ENCODE assay signal across 9 cellular contexts in genomic region chr2:144230452-144231085, GRCh38.
DNase-seq lines count a peak whose midpoint lies in the region; ATAC-seq, FAIRE-seq and TF ChIP-seq lines count a peak whose summit lies in the region.
"Had no signal": no experiment of that assay in that cellular context is flagged by ENCODE, and none has a peak within 500 bp of the region (broad histone marks: within the 10 kb centered on the region; RNA-seq: fewer than 3 reads in every experiment).

No MANE protein-coding gene starts in this region.

- H3K27ac ChIP-seq in ACC112 (ENCODE audit: low read depth, low read length) = no peak overlapping the region

- peak; percentile 37 for FAIRE-seq in GM19239 (lab: Jason Lieb, UNC)

- H2AFZ ChIP-seq in ACC112 (ENCODE audit: low read length, unreplicated experiment) = peak overlapping the region; percentile 0

- H3K36me3 ChIP-seq in ACC112 (ENCODE audit: insufficient read depth, low read length) = no peaks in the 10 kb centered on the region

- H3K79me2 ChIP-seq in ACC112 (ENCODE audit: control insufficient read depth, insufficient read depth, low read length, unreplicated experiment) = no peaks in the 10 kb centered on the region

- no peak for ATAC-seq in GM21528 (IDR thresholded peaks at IDR 0.05; ENCODE audit: low FRiP score, unreplicated experiment)
- ATAC-seq in SK-N-SH treated with all-trans-retinoic acid at 6 μM for 48 hours = no peak
- ATAC-seq in HG03196 (IDR thresholded peaks at IDR 0.05; ENCODE audit: unreplicated experiment) = no peak

- no peak overlapping the region for H3K4me3 ChIP-seq in ACC112 (ENCODE audit: low read depth, low read length)

- H3K27me3 ChIP-seq in ACC112 (ENCODE audit: insufficient read depth, low read length) = no peaks in the 10 kb centered on the region

- DNase-seq in GM19239 (ENCODE audit: insufficient read length, low spot score) (no peak), RPMI7951 (ENCODE audit: low read depth) (peak; percentile 7), fibroblast of gingiva (ENCODE audit: low read depth) (peak; percentile 19), NCI-H1417 treated with DMSO at 0.1 percent for 48 hours (lab: John Stamatoyannopoulos, UW) (no peak)
- DNase-seq: SHP77 had no signal

- H3K4me1 ChIP-seq in ACC112 (ENCODE audit: control insufficient read depth, insufficient read depth, low read length, unreplicated experiment) = peaks cover 20% of the 10 kb centered on the region

TF ChIP-seq in SK-N-SH treated with all-trans-retinoic acid at 6 μM for 48 hours, 23 proteins besides CTCF, POLR2A, EP300 and RAD21:
- TF ChIP-seq TOX (CRISPR knock-in tag; IDR thresholded peaks at IDR 0.05; ENCODE audit: borderline replicate concordance) (no peak), GLIS3 (CRISPR knock-in tag; IDR thresholded peaks at IDR 0.05) (no peak), ZFP30 (CRISPR knock-in tag; IDR thresholded peaks at IDR 0.05) (no peak), BACH2 (CRISPR knock-in tag; IDR thresholded peaks at IDR 0.05; ENCODE audit: borderline replicate concordance) (no peak), RARB (CRISPR knock-in tag; IDR thresholded peaks at IDR 0.05) (no peak)

Comparison
In these comparisons a context has a peak if more than half of its experiments do, and no peak if none do; other contexts are left out.
1. DNase-seq: peak in RPMI7951 (single experiment) and fibroblast of gingiva (single experiment); none in GM19239 (single experiment) and NCI-H1417 treated with DMSO at 0.1 percent for 48 hours (single experiment).